Comparison of ENCODE assay signal across 9 cellular contexts in the genomic region with DNA sequence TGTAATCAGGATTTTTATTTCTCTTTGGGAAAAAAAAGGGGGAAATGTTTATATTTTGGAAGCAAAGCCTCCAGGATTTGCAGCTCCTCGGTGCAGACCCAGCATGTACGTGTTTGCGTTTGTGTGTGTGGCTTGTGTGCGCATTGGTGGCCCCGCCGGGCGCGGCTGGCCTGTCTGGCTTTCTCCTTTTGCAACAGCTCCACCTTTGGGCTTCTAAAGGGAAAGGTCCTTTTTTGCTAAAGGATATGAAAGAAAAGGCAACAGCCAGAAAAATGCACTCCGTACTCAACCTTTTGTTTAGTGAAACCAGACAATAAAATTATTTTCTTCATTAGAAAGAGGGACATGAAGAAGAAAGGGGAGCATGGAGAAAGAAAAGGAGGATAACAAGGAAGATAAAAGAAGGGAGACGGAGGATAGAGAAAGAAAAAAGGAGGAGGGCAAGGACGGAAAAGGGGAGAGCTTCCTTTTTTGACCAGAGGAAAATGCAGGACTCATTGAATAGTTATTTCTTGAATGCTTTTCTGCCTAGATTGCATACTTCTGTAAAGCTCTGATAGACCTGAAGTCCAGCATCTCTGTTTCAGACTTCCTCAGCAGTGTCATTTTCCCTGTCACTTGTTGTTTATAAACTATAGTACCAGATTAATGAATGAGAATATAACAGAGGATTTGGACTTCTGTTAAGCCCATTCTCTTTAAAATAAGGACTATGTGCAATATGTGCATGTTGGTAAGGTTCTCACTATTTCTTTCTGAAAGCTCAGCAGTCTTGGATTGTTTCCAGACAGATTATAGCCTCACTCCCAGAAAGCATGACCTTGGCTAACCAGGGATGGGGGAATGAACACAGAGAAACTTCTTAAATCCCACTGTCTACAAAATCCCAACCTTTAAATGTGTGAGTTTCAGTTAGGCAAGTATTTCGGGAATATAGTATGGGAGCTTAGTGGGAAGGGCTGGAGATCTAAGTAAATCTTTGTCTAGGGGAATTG.
DNase-seq lines count a peak whose midpoint lies in the region; TF ChIP-seq lines count a peak whose summit lies in the region.
"Had no signal": no experiment of that assay in that cellular context is flagged by ENCODE, and none has a peak within 500 bp of the region (broad histone marks: within the 10 kb centered on the region; RNA-seq: fewer than 3 reads in every experiment).

No MANE protein-coding gene starts in this region.

- H3K4me1 Mint-ChIP-seq in endothelial cell (ENCODE audit: unreplicated experiment) = peaks cover 3% of the 10 kb centered on the region
- no peaks in the 10 kb centered on the region for H3K4me1 Mint-ChIP-seq in activated naive CD4-positive, alpha-beta T cell treated with anti-CD3 and anti-CD28 coated beads, Interleukin-2, amount 10 ng/mL, durations not matched to agents 7 days and 5 days
- H3K4me1 Mint-ChIP-seq: stimulated activated naive B cell treated with anti-CD40 and anti-IgM and Interleukin-4, amounts not matched to agents 10 μg/mL and 1 μg/mL and 100 μg/mL, for 72 hours had no signal

- peak overlapping the region; percentile 47 for H3K9ac ChIP-seq in mucosa of stomach (ENCODE audit: low read length)

- H3K9me3 ChIP-seq in mucosa of stomach (ENCODE audit: control insufficient read depth, low read length) (no peaks in the 10 kb centered on the region), vagina (no peaks in the 10 kb centered on the region)

- H3K27ac ChIP-seq in vagina = no peak overlapping the region

- no peak for TF ChIP-seq POLR2A in vagina (IDR thresholded peaks at IDR 0.05)

- H3K4me1 ChIP-seq in mucosa of stomach (ENCODE audit: control insufficient read depth, insufficient read depth, low read length) (no peaks in the 10 kb centered on the region), vagina (no peaks in the 10 kb centered on the region)

- H3K4me3 Mint-ChIP-seq in endothelial cell (ENCODE audit: unreplicated experiment) = peak overlapping the region; percentile 35
- no peak overlapping the region for H3K4me3 Mint-ChIP-seq in activated naive CD4-positive, alpha-beta T cell treated with anti-CD3 and anti-CD28 coated beads, Interleukin-2, amount 10 ng/mL, durations not matched to agents 7 days and 5 days
- H3K4me3 Mint-ChIP-seq: stimulated activated naive B cell treated with anti-CD40 and anti-IgM and Interleukin-4, amounts not matched to agents 10 μg/mL and 1 μg/mL and 100 μg/mL, for 72 hours had no signal

- H3K4me3 ChIP-seq in mucosa of stomach (ENCODE audit: low read length) = no peak overlapping the region
- H3K4me3 ChIP-seq in vagina = no peak overlapping the region

- peak; percentile 27 to 72 for DNase-seq in NCI-H524 (lab: John Stamatoyannopoulos, UW)
- no peak for DNase-seq in NCI-H524 treated with DMSO at 0.1 percent for 48 hours (lab: John Stamatoyannopoulos, UW)
- DNase-seq in Kasumi-1 (lab: John Stamatoyannopoulos, UW) = peak; percentile 79 to 80
- peak; percentile 83 for DNase-seq in OCI-M1 (lab: John Stamatoyannopoulos, UW)
- DNase-seq in endothelial cell (ENCODE audit: low spot score) = peak; percentile 66
- DNase-seq in activated naive CD4-positive, alpha-beta T cell treated with anti-CD3 and anti-CD28 coated beads, Interleukin-2, amount 10 ng/mL, durations not matched to agents 7 days and 5 days = no peak
- no peak for DNase-seq in vagina (ENCODE audit: extremely low spot score in 2 of 2)
- DNase-seq: stimulated activated naive B cell treated with anti-CD40 and anti-IgM and Interleukin-4, amounts not matched to agents 10 μg/mL and 1 μg/mL and 100 μg/mL, for 72 hours had no signal

- intact Hi-C loops in vagina (cut with DNase I) = no loop called here

- CTCF ChIA-PET in activated naive CD4-positive, alpha-beta T cell treated with anti-CD3 and anti-CD28 coated beads, Interleukin-2, amount 10 ng/mL, durations not matched to agents 7 days and 5 days (lab: Charles Lee) = no interaction called here

- H3K27me3 Mint-ChIP-seq in endothelial cell (ENCODE audit: unreplicated experiment) = no peaks in the 10 kb centered on the region
- no peaks in the 10 kb centered on the region for H3K27me3 Mint-ChIP-seq in activated naive CD4-positive, alpha-beta T cell treated with anti-CD3 and anti-CD28 coated beads, Interleukin-2, amount 10 ng/mL, durations not matched to agents 7 days and 5 days
- H3K27me3 Mint-ChIP-seq: stimulated activated naive B cell treated with anti-CD40 and anti-IgM and Interleukin-4, amounts not matched to agents 10 μg/mL and 1 μg/mL and 100 μg/mL, for 72 hours had no signal

- no peaks in the 10 kb centered on the region for H3K27me3 ChIP-seq in mucosa of stomach (ENCODE audit: control insufficient read depth, insufficient read depth, low read length)
- no peaks in the 10 kb centered on the region for H3K27me3 ChIP-seq in vagina

- H3K9me3 Mint-ChIP-seq in endothelial cell (ENCODE audit: unreplicated experiment) = no peaks in the 10 kb centered on the region
- no peaks in the 10 kb centered on the region for H3K9me3 Mint-ChIP-seq in activated naive CD4-positive, alpha-beta T cell treated with anti-CD3 and anti-CD28 coated beads, Interleukin-2, amount 10 ng/mL, durations not matched to agents 7 days and 5 days
- H3K9me3 Mint-ChIP-seq: stimulated activated naive B cell treated with anti-CD40 and anti-IgM and Interleukin-4, amounts not matched to agents 10 μg/mL and 1 μg/mL and 100 μg/mL, for 72 hours had no signal

- H3K36me3 ChIP-seq in mucosa of stomach (ENCODE audit: control insufficient read depth, insufficient read depth, low read length) (no peaks in the 10 kb centered on the region), vagina (no peaks in the 10 kb centered on the region)

- H3K36me3 Mint-ChIP-seq in endothelial cell (ENCODE audit: low read depth, unreplicated experiment) = no peaks in the 10 kb centered on the region
- no peaks in the 10 kb centered on the region for H3K36me3 Mint-ChIP-seq in activated naive CD4-positive, alpha-beta T cell treated with anti-CD3 and anti-CD28 coated beads, Interleukin-2, amount 10 ng/mL, durations not matched to agents 7 days and 5 days
- H3K36me3 Mint-ChIP-seq: stimulated activated naive B cell treated with anti-CD40 and anti-IgM and Interleukin-4, amounts not matched to agents 10 μg/mL and 1 μg/mL and 100 μg/mL, for 72 hours had no signal

- no peak overlapping the region for H3K27ac Mint-ChIP-seq in endothelial cell (ENCODE audit: unreplicated experiment)
- no peak overlapping the region for H3K27ac Mint-ChIP-seq in activated naive CD4-positive, alpha-beta T cell treated with anti-CD3 and anti-CD28 coated beads, Interleukin-2, amount 10 ng/mL, durations not matched to agents 7 days and 5 days
- H3K27ac Mint-ChIP-seq: stimulated activated naive B cell treated with anti-CD40 and anti-IgM and Interleukin-4, amounts not matched to agents 10 μg/mL and 1 μg/mL and 100 μg/mL, for 72 hours had no signal

- TF ChIP-seq CTCF in endothelial cell (IDR thresholded peaks at IDR 0.05; ENCODE audit: unreplicated experiment) = peak; percentile 55
- TF ChIP-seq CTCF in vagina (IDR thresholded peaks at IDR 0.05) = no peak

Comparison
In these comparisons a context has a peak if more than half of its experiments do, and no peak if none do; other contexts are left out.
1. DNase-seq: peak in NCI-H524 (2 of 2), Kasumi-1 (2 of 2), OCI-M1 (single experiment) and endothelial cell (single experiment); none in NCI-H524 treated with DMSO at 0.1 percent for 48 hours (single experiment), activated naive CD4-positive, alpha-beta T cell treated with anti-CD3 and anti-CD28 coated beads, Interleukin-2, amount 10 ng/mL, durations not matched to agents 7 days and 5 days (single experiment) and vagina (0 of 2).